In the genomic region with DNA sequence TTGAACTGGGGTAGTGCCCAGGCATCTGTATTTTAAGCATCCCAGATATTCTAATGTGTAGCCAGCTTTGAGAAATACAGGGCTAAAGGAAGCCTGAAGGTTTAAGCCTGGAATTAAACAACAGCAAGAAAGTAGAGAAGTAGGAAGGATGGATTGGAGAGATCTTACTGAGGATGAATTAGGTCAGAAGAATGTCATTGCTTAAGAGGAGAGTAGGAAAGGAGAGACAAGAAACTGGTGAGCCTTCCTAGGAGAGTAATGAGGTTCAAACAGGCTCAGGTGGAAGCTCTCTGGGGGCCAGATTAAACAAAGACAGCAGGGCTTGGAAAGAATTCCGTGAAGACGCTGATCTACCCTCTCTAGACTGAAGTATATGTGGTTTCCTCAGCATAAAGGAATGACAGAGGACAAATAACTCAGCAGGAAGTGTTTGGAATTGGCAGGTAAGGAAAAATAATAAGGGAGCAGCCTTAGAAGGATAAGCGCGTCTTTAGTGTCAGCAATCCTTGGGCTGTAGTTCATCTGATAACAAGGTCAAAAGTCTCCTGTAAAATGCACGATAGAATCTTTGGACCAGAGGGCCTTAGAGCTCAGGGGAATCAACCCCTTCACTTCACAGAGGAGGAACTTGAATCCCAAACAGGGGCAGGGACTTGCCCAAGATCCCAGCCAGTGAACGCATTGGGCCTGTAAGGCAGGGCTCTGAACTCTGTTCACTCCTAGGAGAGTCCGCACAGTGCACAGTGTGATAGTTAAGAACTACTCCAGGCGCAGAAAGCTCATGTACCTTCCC, we compare ENCODE assay signal across 18 cellular contexts.
DNase-seq lines count a peak whose midpoint lies in the region; ATAC-seq and TF ChIP-seq lines count a peak whose summit lies in the region.
"Had no signal": no experiment of that assay in that cellular context is flagged by ENCODE, and none has a peak within 500 bp of the region (broad histone marks: within the 10 kb centered on the region; RNA-seq: fewer than 3 reads in every experiment).

No MANE protein-coding gene starts in this region.

- H2BK120ac ChIP-seq in IMR-90 (ENCODE audit: low read depth, low read length) = no peak overlapping the region

- H4K8ac ChIP-seq in IMR-90 (ENCODE audit: low read depth in 2 of 2, low read length in 2 of 2) = no peak overlapping the region

- in situ Hi-C loops in IMR-90 (cut with MboI; ENCODE audit: low sequenced_read_pairs) = no loop called here

- H4K91ac ChIP-seq in IMR-90 (ENCODE audit: insufficient read depth, low read depth, low read length) = no peak overlapping the region

- no peaks in the 10 kb centered on the region for H4K20me1 ChIP-seq in IMR-90 (ENCODE audit: insufficient read depth, low read length)

- no peak for TF ChIP-seq POLR2A in IMR-90 (IDR thresholded peaks at IDR 0.05; ENCODE audit: low read depth, low read length)

- WGBS in IMR-90 (ENCODE audit: extremely low coverage in 2 of 2, insufficient read length in 1 of 2), 2 experiments = 69% methylated on average over 5 of the region's 8 CpGs; no CpG with 5 or more reads in 1 of the 2 experiments

- H2AK9ac ChIP-seq in IMR-90 (replicated peaks; ENCODE audit: low read depth, low read length, poor library complexity) = no peak overlapping the region

- H3K27me3 Mint-ChIP-seq in WTC11 (ENCODE audit: low read depth) = no peaks in the 10 kb centered on the region; the same call in 1 of the 2 replicates
- H3K27me3 Mint-ChIP-seq in CD8-positive, alpha-beta memory T cell = peaks cover 0 to 4% of the 10 kb centered on the region in 2 donors
- H3K27me3 Mint-ChIP-seq: IgD-negative memory B cell had no signal

- no peak overlapping the region for H3K4ac ChIP-seq in IMR-90 (ENCODE audit: low read depth, low read length)

- H3K56ac ChIP-seq in IMR-90 (ENCODE audit: extremely low read depth, insufficient read depth, low read length) = no peak overlapping the region

- no peak overlapping the region for H3K27ac Mint-ChIP-seq in WTC11
- H3K27ac Mint-ChIP-seq in CD8-positive, alpha-beta memory T cell = peak overlapping the region in 1 of 8 donors; percentile 0
- H3K27ac Mint-ChIP-seq: IgD-negative memory B cell had no signal

- H4K5ac ChIP-seq in IMR-90 (ENCODE audit: low read depth, low read length) = no peak overlapping the region

- H3K4me3 ChIP-seq in AG10803 (ENCODE audit: low read length) = no peak overlapping the region
- H3K4me3 ChIP-seq in IMR-90 (ENCODE audit: insufficient read depth, low read depth, low read length) = no peak overlapping the region
- H3K4me3 ChIP-seq in CD8-positive, alpha-beta memory T cell (ENCODE audit: low read length) = no peak overlapping the region
- no peak overlapping the region for H3K4me3 ChIP-seq in ascending aorta

- H2BK5ac ChIP-seq in IMR-90 (ENCODE audit: low read depth, low read length, poor library complexity, severe bottlenecking) = no peak overlapping the region

- no peak overlapping the region for H2BK20ac ChIP-seq in IMR-90 (ENCODE audit: low read depth, low read length)

- H3K27me3 ChIP-seq in IMR-90 (ENCODE audit: control insufficient read depth, insufficient read depth, low read length) = no peaks in the 10 kb centered on the region
- no peaks in the 10 kb centered on the region for H3K27me3 ChIP-seq in CD8-positive, alpha-beta memory T cell (ENCODE audit: insufficient read depth, low read length, poor library complexity, severe bottlenecking)
- no peaks in the 10 kb centered on the region for H3K27me3 ChIP-seq in ascending aorta

- no peak overlapping the region for H3K27ac ChIP-seq in IMR-90 (ENCODE audit: insufficient read depth, low read length)
- H3K27ac ChIP-seq in CD8-positive, alpha-beta memory T cell (ENCODE audit: low read depth, low read length) = no peak overlapping the region
- no peak overlapping the region for H3K27ac ChIP-seq in ascending aorta
- H3K27ac ChIP-seq: C4-2B had no signal

- no peak overlapping the region for H3K4me2 ChIP-seq in IMR-90 (ENCODE audit: low read depth, low read length)
- H3K4me2 ChIP-seq: SK-N-SH had no signal

- no peak overlapping the region for H3K4me3 Mint-ChIP-seq in WTC11
- no peak overlapping the region for H3K4me3 Mint-ChIP-seq in CD8-positive, alpha-beta memory T cell
- H3K4me3 Mint-ChIP-seq: IgD-negative memory B cell had no signal

- no peak overlapping the region for H3K14ac ChIP-seq in IMR-90 (replicated peaks; ENCODE audit: low read depth, low read length)

- intact Hi-C loops in IMR-90 (cut with micrococcal nuclease) (no loop called here), left colon (cut with DNase I, micrococcal nuclease) (no loop called here), ascending aorta (cut with DNase I) (no loop called here)

- TF ChIP-seq RAD21 in IMR-90 (IDR thresholded peaks at IDR 0.05; ENCODE audit: low read length) = no peak

- no peak for TF ChIP-seq CTCF in AG10803 (conservative IDR thresholded peaks at IDR 0.05; ENCODE audit: low read length)
- TF ChIP-seq CTCF in IMR-90 (conservative IDR thresholded peaks at IDR 0.05; ENCODE audit: low read depth, low read length) = no peak
- TF ChIP-seq CTCF in WTC11 (IDR thresholded peaks at IDR 0.05) = no peak
- TF ChIP-seq CTCF in ascending aorta (IDR thresholded peaks at IDR 0.05) = no peak

- H3K4me1 ChIP-seq in IMR-90 (ENCODE audit: control insufficient read depth, insufficient read depth, low read length) = peaks cover 1% of the 10 kb centered on the region; the same call in 1 of the 2 replicates
- H3K4me1 ChIP-seq in CD8-positive, alpha-beta memory T cell (ENCODE audit: insufficient read depth, low read length) = no peaks in the 10 kb centered on the region
- H3K4me1 ChIP-seq in ascending aorta = no peaks in the 10 kb centered on the region

- POLR2A ChIA-PET in IMR-90 (lab: Charles Lee; ENCODE audit: unreplicated experiment) = no interaction called here
- POLR2A ChIA-PET in WTC11 (lab: Charles Lee) = no interaction called here
- POLR2A ChIA-PET in CD8-positive, alpha-beta memory T cell (lab: Charles Lee) = no interaction called here

- H3K4me1 Mint-ChIP-seq in WTC11 = peaks cover 12% of the 10 kb centered on the region
- no peaks in the 10 kb centered on the region for H3K4me1 Mint-ChIP-seq in CD8-positive, alpha-beta memory T cell
- H3K4me1 Mint-ChIP-seq: IgD-negative memory B cell had no signal

- no peak overlapping the region for H3K9ac ChIP-seq in IMR-90 (ENCODE audit: low read depth, low read length)
- H3K9ac ChIP-seq: SK-N-SH had no signal

- no peak overlapping the region for H3K18ac ChIP-seq in IMR-90 (ENCODE audit: low read depth, low read length)

- dilution Hi-C loops in IMR-90 (cut with HindIII; ENCODE audit: low sequenced_read_pairs, unreplicated experiment) = no loop called here

- H3K79me1 ChIP-seq in IMR-90 (ENCODE audit: low read depth in 1 of 2, low read length in 2 of 2) = no peaks in the 10 kb centered on the region

- BruUV-seq in IMR-90 (replicated peaks; lab: Mats Ljungman, UMichigan) = no TSS peak

- H2AK5ac ChIP-seq in IMR-90 (ENCODE audit: low read depth, low read length) = no peak overlapping the region

- DNase-seq in AG10803 (ENCODE audit: low read depth) = peak; percentile 10
- peak; percentile 18 for DNase-seq in IMR-90
- no peak for DNase-seq in WTC11 (ENCODE audit: low spot score)
- no peak for DNase-seq in left colon
- DNase-seq in CD8-positive, alpha-beta memory T cell = no peak
- DNase-seq in ascending aorta (ENCODE audit: low spot score in 2 of 2) = no peak
- no peak for DNase-seq in NCI-H1092 (lab: John Stamatoyannopoulos, UW)
- no peak for DNase-seq in GM03348 (ENCODE audit: low spot score)
- DNase-seq: DND-41, HCEC 1CT, MV-4-11, NCI-H1436 treated with DMSO at 0.1 percent for 48 hours, NCI-H2227 treated with DMSO at 0.1 percent for 48 hours, NCI-H526, SK-N-SH had no signal

- CTCF ChIA-PET in IMR-90 (lab: Yijun Ruan, JAX) (no interaction called here), WTC11 (lab: Charles Lee) (no interaction called here)
- CTCF ChIA-PET in CD8-positive, alpha-beta memory T cell (lab: Charles Lee) = no interaction called here

- H3K9me3 ChIP-seq in IMR-90 (ENCODE audit: control insufficient read depth, insufficient read depth, low read length) = no peaks in the 10 kb centered on the region
- H3K9me3 ChIP-seq in CD8-positive, alpha-beta memory T cell (ENCODE audit: low read length) = no peaks in the 10 kb centered on the region
- no peaks in the 10 kb centered on the region for H3K9me3 ChIP-seq in ascending aorta
- H3K9me3 ChIP-seq: SK-N-SH had no signal

- H3K36me3 Mint-ChIP-seq in WTC11 = no peaks in the 10 kb centered on the region
- no peaks in the 10 kb centered on the region for H3K36me3 Mint-ChIP-seq in CD8-positive, alpha-beta memory T cell
- H3K36me3 Mint-ChIP-seq: IgD-negative memory B cell had no signal

- H3K9me1 ChIP-seq in IMR-90 (ENCODE audit: insufficient read depth, low read length) = no peaks in the 10 kb centered on the region

- H3K36me3 ChIP-seq in IMR-90 (ENCODE audit: control insufficient read depth, insufficient read depth, low read length) (no peaks in the 10 kb centered on the region), ascending aorta (no peaks in the 10 kb centered on the region)
- no peaks in the 10 kb centered on the region for H3K36me3 ChIP-seq in CD8-positive, alpha-beta memory T cell (ENCODE audit: insufficient read depth, low read length)

- H3K23ac ChIP-seq in IMR-90 (ENCODE audit: low read depth, low read length) = no peak overlapping the region

- H3K9me3 Mint-ChIP-seq in WTC11 = no peaks in the 10 kb centered on the region
- no peaks in the 10 kb centered on the region for H3K9me3 Mint-ChIP-seq in CD8-positive, alpha-beta memory T cell
- H3K9me3 Mint-ChIP-seq: IgD-negative memory B cell had no signal

- H2BK15ac ChIP-seq in IMR-90 (ENCODE audit: low read depth, low read length) = no peak overlapping the region

- H2AFZ ChIP-seq in IMR-90 (replicated peaks; ENCODE audit: low read length, poor library complexity) = no peak overlapping the region

- ATAC-seq in IMR-90 (ENCODE audit: low read depth) (0 out of 2 replicates have a peak, but pooled peaks have one; percentile 27), WTC11 (peak; percentile 39), left colon (peak; percentile 37)
- ATAC-seq: Right ventricle myocardium inferior had no signal

TF ChIP-seq in IMR-90, 13 proteins besides CTCF, POLR2A, EP300 and RAD21:
- TF ChIP-seq CEBPB (IDR thresholded peaks at IDR 0.05; ENCODE audit: low read depth, low read length) = 0 out of 2 replicates have a peak, but pooled peaks have one; percentile 9
- TF ChIP-seq FOS (IDR thresholded peaks at IDR 0.05; ENCODE audit: low read depth, low read length) = no peak

Comparison
In these comparisons a context has a peak if more than half of its experiments do, and no peak if none do; other contexts are left out.
1. DNase-seq: peak in AG10803 (single experiment) and IMR-90 (single experiment); none in WTC11 (single experiment), left colon (0 of 2), CD8-positive, alpha-beta memory T cell (0 of 5), ascending aorta (0 of 2), NCI-H1092 (single experiment) and GM03348 (single experiment).
2. Peak in every context shown above with its lines, with median percentiles within 50 percentile points of each other: ATAC-seq.